ENCODE assay signal across 17 cellular contexts in the genomic region with DNA sequence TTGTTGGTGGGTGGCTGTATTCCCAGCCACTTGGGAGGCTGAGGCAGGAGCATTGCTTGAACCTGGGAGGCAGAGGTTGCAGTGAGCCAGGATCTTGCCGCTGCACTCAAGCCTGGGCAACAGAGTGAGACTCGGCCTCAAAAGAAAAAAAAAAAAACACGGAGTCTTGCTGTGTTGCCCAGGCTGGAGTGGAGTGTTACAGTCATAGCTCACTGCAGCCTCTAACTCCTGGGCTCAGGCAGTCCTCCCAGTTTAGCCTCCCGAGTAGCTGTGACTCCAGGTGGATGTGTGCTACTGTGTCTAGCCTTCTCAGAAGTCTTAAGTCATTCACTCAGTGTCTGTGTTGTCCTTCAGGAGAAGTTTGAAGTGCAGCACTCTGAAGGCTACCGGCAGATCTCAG. TPM values are rescaled to one million over a fixed set of nuclear protein-coding genes. Genes with fewer than 3 reads are reported as not detected.
A peak's percentile ranks its signal among the peaks of the same experiment; 100 is the strongest.
DNase-seq lines count a peak whose midpoint lies in the region; ATAC-seq and TF ChIP-seq lines count a peak whose summit lies in the region.
"Had no signal": no experiment of that assay in that cellular context is flagged by ENCODE, and none has a peak within 500 bp of the region (broad histone marks: within the 10 kb centered on the region; RNA-seq: fewer than 3 reads in every experiment).

No MANE protein-coding gene starts in this region.

- H3K27me3 Mint-ChIP-seq in activated CD4-positive, alpha-beta memory T cell treated with anti-CD3 and anti-CD28 coated beads, Interleukin-2, amount 10 ng/mL, durations not matched to agents 7 days and 5 days, result no peaks in the 10 kb centered on the region
- H3K27me3 Mint-ChIP-seq in activated CD4-positive, alpha-beta memory T cell treated with anti-CD3 and anti-CD28 coated beads for 36 hours, result no peaks in the 10 kb centered on the region
- no peaks in the 10 kb centered on the region for H3K27me3 Mint-ChIP-seq in CD4-positive, alpha-beta memory T cell

- H3K36me3 ChIP-seq in CD4-positive, alpha-beta memory T cell (ENCODE audit: insufficient read depth, low read length), result peaks cover 21% of the 10 kb centered on the region
- peaks cover 66% of the 10 kb centered on the region for H3K36me3 ChIP-seq in neutrophil

- peaks cover 74% of the 10 kb centered on the region for H3K36me3 Mint-ChIP-seq in activated CD4-positive, alpha-beta memory T cell treated with anti-CD3 and anti-CD28 coated beads, Interleukin-2, amount 10 ng/mL, durations not matched to agents 7 days and 5 days (ENCODE audit: low read depth)
- H3K36me3 Mint-ChIP-seq in activated CD4-positive, alpha-beta memory T cell treated with anti-CD3 and anti-CD28 coated beads for 36 hours, result peaks cover 39% of the 10 kb centered on the region
- peaks cover 30 to 52% of the 10 kb centered on the region in 2 donors for H3K36me3 Mint-ChIP-seq in CD4-positive, alpha-beta memory T cell

- TF ChIP-seq CTCF in neutrophil (IDR thresholded peaks at IDR 0.05), result no peak

- no peaks in the 10 kb centered on the region for H3K9me3 ChIP-seq in CD4-positive, alpha-beta memory T cell (ENCODE audit: control insufficient read depth in 1 of 2, low read length in 2 of 2)
- no peaks in the 10 kb centered on the region for H3K9me3 ChIP-seq in neutrophil

- no peak overlapping the region for H3K4me3 ChIP-seq in CD4-positive, alpha-beta memory T cell (ENCODE audit: low read length in 2 of 2)
- H3K4me3 ChIP-seq in neutrophil (ENCODE audit: low read depth in 1 of 2, low read length in 1 of 2), result no peak overlapping the region

- POLR2A ChIA-PET in activated CD4-positive, alpha-beta memory T cell treated with anti-CD3 and anti-CD28 coated beads, Interleukin-2, amount 10 ng/mL, durations not matched to agents 7 days and 5 days (lab: Charles Lee), result no interaction called here
- POLR2A ChIA-PET in activated CD4-positive, alpha-beta memory T cell treated with anti-CD3 and anti-CD28 coated beads for 36 hours (lab: Charles Lee), result interaction anchor here (0.5 kb wide), 1 partner anchor 8 kb away, joined by 7 read pairs; no protein-coding TSS in a partner anchor
- POLR2A ChIA-PET in CD4-positive, alpha-beta memory T cell (lab: Charles Lee; ENCODE audit: partially characterized antibody), result interaction anchor here (1.2 kb wide), 1 partner anchor 35 kb away, joined by 3 read pairs; the partner anchor contains the start of gene MARF1

- peaks cover 36% of the 10 kb centered on the region for H3K4me1 ChIP-seq in CD4-positive, alpha-beta memory T cell (ENCODE audit: insufficient read depth, low read length)
- peaks cover 25 to 35% of the 10 kb centered on the region in 2 experiments for H3K4me1 ChIP-seq in neutrophil (ENCODE audit: control insufficient read depth in 1 of 2, insufficient read depth in 1 of 2, low read depth in 1 of 2, low read length in 1 of 2)

- no peak overlapping the region for H3K4me3 Mint-ChIP-seq in activated CD4-positive, alpha-beta memory T cell treated with anti-CD3 and anti-CD28 coated beads, Interleukin-2, amount 10 ng/mL, durations not matched to agents 7 days and 5 days
- H3K4me3 Mint-ChIP-seq in activated CD4-positive, alpha-beta memory T cell treated with anti-CD3 and anti-CD28 coated beads for 36 hours, result no peak overlapping the region
- no peak overlapping the region for H3K4me3 Mint-ChIP-seq in CD4-positive, alpha-beta memory T cell

- H3K27ac ChIP-seq in CD4-positive, alpha-beta memory T cell (ENCODE audit: low read depth, low read length), result no peak overlapping the region
- H3K27ac ChIP-seq in caudate nucleus (ENCODE audit: low read depth, low read length) (peak overlapping the region; percentile 99), neutrophil (peak overlapping the region; percentile 42)

- H3K27me3 ChIP-seq in CD4-positive, alpha-beta memory T cell (ENCODE audit: insufficient read depth, low read length), result no peaks in the 10 kb centered on the region
- H3K27me3 ChIP-seq in neutrophil, result no peaks in the 10 kb centered on the region

- no peaks in the 10 kb centered on the region for H3K9me3 Mint-ChIP-seq in activated CD4-positive, alpha-beta memory T cell treated with anti-CD3 and anti-CD28 coated beads, Interleukin-2, amount 10 ng/mL, durations not matched to agents 7 days and 5 days
- no peaks in the 10 kb centered on the region for H3K9me3 Mint-ChIP-seq in activated CD4-positive, alpha-beta memory T cell treated with anti-CD3 and anti-CD28 coated beads for 36 hours
- no peaks in the 10 kb centered on the region for H3K9me3 Mint-ChIP-seq in CD4-positive, alpha-beta memory T cell

- intact Hi-C loops in activated CD4-positive, alpha-beta memory T cell treated with anti-CD3 and anti-CD28 coated beads for 36 hours (cut with micrococcal nuclease), result no loop called here
- intact Hi-C loops in CD4-positive, alpha-beta memory T cell (cut with micrococcal nuclease), result no loop called here

- peaks cover 44% of the 10 kb centered on the region for H3K4me1 Mint-ChIP-seq in activated CD4-positive, alpha-beta memory T cell treated with anti-CD3 and anti-CD28 coated beads, Interleukin-2, amount 10 ng/mL, durations not matched to agents 7 days and 5 days
- H3K4me1 Mint-ChIP-seq in activated CD4-positive, alpha-beta memory T cell treated with anti-CD3 and anti-CD28 coated beads for 36 hours (ENCODE audit: low read depth), result peaks cover 41% of the 10 kb centered on the region
- peaks cover 24 to 46% (median 37%) of the 10 kb centered on the region in 4 donors for H3K4me1 Mint-ChIP-seq in CD4-positive, alpha-beta memory T cell

- DNase-seq in activated CD4-positive, alpha-beta memory T cell treated with anti-CD3 and anti-CD28 coated beads, Interleukin-2, amount 10 ng/mL, durations not matched to agents 7 days and 5 days, result no peak
- DNase-seq in activated CD4-positive, alpha-beta memory T cell treated with anti-CD3 and anti-CD28 coated beads for 36 hours, result no peak
- DNase-seq in CD4-positive, alpha-beta memory T cell, result no peak
- DNase-seq in caudate nucleus (lab: John Stamatoyannopoulos, UW), result no peak
- no peak for DNase-seq in SKM-1 (lab: John Stamatoyannopoulos, UW; ENCODE audit: unreplicated experiment)
- DNase-seq in LoVo (ENCODE audit: low spot score), result no peak
- no peak for DNase-seq in left lobe of liver (ENCODE audit: low spot score)
- DNase-seq: COR-L47, DMS153, GOT3, KBM-7, NCI-H1436, NCI-H2029 treated with DMSO at 0.1 percent for 48 hours, NCI-H510A, NCI-H82, PC-3 had no signal

- H3K27ac Mint-ChIP-seq in activated CD4-positive, alpha-beta memory T cell treated with anti-CD3 and anti-CD28 coated beads, Interleukin-2, amount 10 ng/mL, durations not matched to agents 7 days and 5 days, result peak overlapping the region; percentile 8
- no peak overlapping the region for H3K27ac Mint-ChIP-seq in activated CD4-positive, alpha-beta memory T cell treated with anti-CD3 and anti-CD28 coated beads for 36 hours
- peak overlapping the region in 4 of 7 donors; percentile 53 to 94 (median 86) for H3K27ac Mint-ChIP-seq in CD4-positive, alpha-beta memory T cell

- no peak for ATAC-seq in left lobe of liver
- ATAC-seq: PC-3 had no signal

- CTCF ChIA-PET in activated CD4-positive, alpha-beta memory T cell treated with anti-CD3 and anti-CD28 coated beads, Interleukin-2, amount 10 ng/mL, durations not matched to agents 7 days and 5 days (lab: Charles Lee), result no interaction called here
- CTCF ChIA-PET in activated CD4-positive, alpha-beta memory T cell treated with anti-CD3 and anti-CD28 coated beads for 36 hours (lab: Charles Lee), result no interaction called here
- CTCF ChIA-PET in CD4-positive, alpha-beta memory T cell (lab: Charles Lee; ENCODE audit: partially characterized antibody), result no interaction called here

RNA-seq across cellular contexts. Expression of gene NDE1, which starts 27.4 kb away (rescaled TPM):
- 100 to 1,000 TPM; 115 to 133 TPM for total RNA-seq in activated CD4-positive, alpha-beta memory T cell treated with anti-CD3 and anti-CD28 coated beads, Interleukin-2, amount 10 ng/mL, durations not matched to agents 7 days and 5 days
- 100 to 1,000 TPM; 117 to 119 TPM for total RNA-seq in activated CD4-positive, alpha-beta memory T cell treated with anti-CD3 and anti-CD28 coated beads for 36 hours
- total RNA-seq in CD4-positive, alpha-beta memory T cell, result 100 to 1,000 TPM; 124 to 128 TPM
- polyA plus RNA-seq in CD4-positive, alpha-beta memory T cell, result 10 to 100 TPM; 15.3 to 63.9 TPM
- 3.4 TPM for total RNA-seq in left lobe of liver

RNA-seq across cellular contexts. Expression of gene MARF1, which starts 34.5 kb away (rescaled TPM):
- 10 to 100 TPM; 85.4 to 85.5 TPM for total RNA-seq in activated CD4-positive, alpha-beta memory T cell treated with anti-CD3 and anti-CD28 coated beads, Interleukin-2, amount 10 ng/mL, durations not matched to agents 7 days and 5 days
- total RNA-seq in activated CD4-positive, alpha-beta memory T cell treated with anti-CD3 and anti-CD28 coated beads for 36 hours, result 10 to 100 TPM; 61.9 to 62.6 TPM
- total RNA-seq in CD4-positive, alpha-beta memory T cell, result 100 to 1,000 TPM; 223 to 235 TPM
- polyA plus RNA-seq in CD4-positive, alpha-beta memory T cell, result 10 to 100 TPM in 1 of 2 donors, 1 to 10 TPM in 1; 6.8 to 19.7 TPM
- total RNA-seq in left lobe of liver, result 31.8 TPM

Comparison
In these comparisons a context has a peak if more than half of its experiments do, and no peak if none do; other contexts are left out.
1. RNA of gene NDE1, which starts 27.4 kb away (total RNA-seq): 115 to 133 TPM in activated CD4-positive, alpha-beta memory T cell treated with anti-CD3 and anti-CD28 coated beads, Interleukin-2, amount 10 ng/mL, durations not matched to agents 7 days and 5 days, 124 to 128 TPM in CD4-positive, alpha-beta memory T cell and 117 to 119 TPM in activated CD4-positive, alpha-beta memory T cell treated with anti-CD3 and anti-CD28 coated beads for 36 hours; 3.4 TPM in left lobe of liver (single experiment); every median in the first group is over 10 times any median in the second.